In the genomic region with DNA sequence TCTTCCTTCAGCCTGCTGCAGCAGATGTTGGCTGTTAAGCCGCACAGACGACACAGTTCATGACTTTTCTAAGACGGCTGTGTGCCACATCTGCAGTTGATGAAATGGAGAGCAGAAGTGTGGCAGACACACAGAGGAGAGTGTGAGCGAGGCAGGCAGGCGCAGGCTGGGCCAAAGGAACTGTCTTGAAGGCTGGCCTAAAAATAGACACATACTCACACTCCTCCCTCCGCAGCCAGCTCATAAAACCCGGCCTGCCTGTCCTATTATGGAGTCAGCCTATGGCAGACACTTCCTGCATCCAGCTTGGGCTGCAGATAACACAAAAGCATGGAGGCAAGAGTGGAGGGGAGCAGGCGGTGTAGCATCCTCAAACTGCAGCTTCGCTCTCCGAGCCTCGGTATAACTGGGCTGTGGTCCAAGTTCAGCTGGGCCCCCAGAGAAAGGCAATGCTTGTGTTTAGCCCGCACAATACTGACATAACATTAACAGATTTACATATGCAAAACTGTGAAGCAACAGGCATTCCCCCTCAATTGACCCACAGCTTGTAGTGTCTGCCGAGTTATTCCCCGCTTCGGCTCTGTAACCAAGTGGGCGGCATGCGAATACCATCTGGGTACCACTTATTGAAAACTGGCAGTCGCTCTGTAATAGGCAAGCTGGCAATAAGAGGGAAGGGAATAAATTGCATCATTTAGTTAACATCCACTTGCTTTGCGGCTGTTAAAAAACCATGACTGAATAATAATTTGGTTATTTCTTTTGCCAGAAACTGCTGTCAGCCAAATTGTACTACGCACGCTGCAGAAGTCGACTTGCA, we compare ENCODE assay signal across 7 cellular contexts. TPM values are rescaled to one million over a fixed set of nuclear protein-coding genes. Genes with fewer than 3 reads are reported as not detected.
DNase-seq lines count a peak whose midpoint lies in the region; ATAC-seq, FAIRE-seq and TF ChIP-seq lines count a peak whose summit lies in the region.

No MANE protein-coding gene starts in this region.

- no peaks in the 10 kb centered on the region for H3K9me3 Mint-ChIP-seq in natural killer cell treated with Interleukin-12 subunit alpha and Interleukin-12 subunit beta and Interleukin-15 and Interleukin-18, amount 100 ng/mL, for 72 hours

- H3K4me3 ChIP-seq in SJSA1 (no peak overlapping the region), esophagus muscularis mucosa (peak overlapping the region; percentile 20 to 43 (median 41))

- H3K27me3 ChIP-seq in SJSA1 (replicated peaks) (no peaks in the 10 kb centered on the region), esophagus muscularis mucosa (no peaks in the 10 kb centered on the region)

- no peak for TF ChIP-seq CTCF in esophagus muscularis mucosa (IDR thresholded peaks at IDR 0.05)

- TF ChIP-seq POLR2A in esophagus muscularis mucosa (IDR thresholded peaks at IDR 0.05; ENCODE audit: low read depth) (no peak), GM12892 (IDR thresholded peaks at IDR 0.05; ENCODE audit: low read depth, low read length) (no peak)

- H3K4me1 ChIP-seq in SJSA1 (replicated peaks) (peaks cover 28% of the 10 kb centered on the region), esophagus muscularis mucosa (peaks cover 20 to 69% (median 56%) of the 10 kb centered on the region in 4 donors)

- no peak for TF ChIP-seq EP300 in esophagus muscularis mucosa (IDR thresholded peaks at IDR 0.05)

- H3K27me3 Mint-ChIP-seq in natural killer cell treated with Interleukin-12 subunit alpha and Interleukin-12 subunit beta and Interleukin-15 and Interleukin-18, amount 100 ng/mL, for 72 hours, result peaks cover 0 to 2% of the 10 kb centered on the region in 2 donors

- DNase-seq in SJSA1 (ENCODE audit: low read depth in 1 of 2, low spot score in 2 of 2) (peak; percentile 64 to 76), esophagus muscularis mucosa (ENCODE audit: extremely low spot score) (peak; percentile 96), SW480 (ENCODE audit: low spot score) (no peak), GM12892 (ENCODE audit: insufficient read length) (no peak)
- DNase-seq in natural killer cell treated with Interleukin-12 subunit alpha and Interleukin-12 subunit beta and Interleukin-15 and Interleukin-18, amount 100 ng/mL, for 72 hours (ENCODE audit: low spot score), result no peak

- peaks cover 8 to 10% of the 10 kb centered on the region in 2 donors for H3K4me1 Mint-ChIP-seq in natural killer cell treated with Interleukin-12 subunit alpha and Interleukin-12 subunit beta and Interleukin-15 and Interleukin-18, amount 100 ng/mL, for 72 hours (ENCODE audit: low read depth in 2 of 2)

- 19% methylated on average over 21 of the region's 22 CpGs for whole genome bisulfite sequencing in esophagus muscularis mucosa

- H3K9me3 ChIP-seq in SJSA1 (replicated peaks), result no peaks in the 10 kb centered on the region
- H3K9me3 ChIP-seq in esophagus muscularis mucosa, result no peaks in the 10 kb centered on the region

- peak overlapping the region in 1 of 2 donors; percentile 31 for H3K27ac Mint-ChIP-seq in natural killer cell treated with Interleukin-12 subunit alpha and Interleukin-12 subunit beta and Interleukin-15 and Interleukin-18, amount 100 ng/mL, for 72 hours

- no peaks in the 10 kb centered on the region for H3K36me3 Mint-ChIP-seq in natural killer cell treated with Interleukin-12 subunit alpha and Interleukin-12 subunit beta and Interleukin-15 and Interleukin-18, amount 100 ng/mL, for 72 hours

- peak overlapping the region; percentile 45 for H3K27ac ChIP-seq in SJSA1
- H3K27ac ChIP-seq in esophagus muscularis mucosa (replicated peaks in 1 of 4), result peak overlapping the region; percentile 78

- H3K4me3 Mint-ChIP-seq in natural killer cell treated with Interleukin-12 subunit alpha and Interleukin-12 subunit beta and Interleukin-15 and Interleukin-18, amount 100 ng/mL, for 72 hours, result peak overlapping the region; percentile 39

- intact Hi-C loops in esophagus muscularis mucosa (cut with DNase I), result loop anchor here (5.0 kb wide), 1 partner anchor 35 kb away; no protein-coding TSS in a partner anchor

- no peak for FAIRE-seq in GM12892 (lab: Jason Lieb, UNC)

- H3K36me3 ChIP-seq in SJSA1 (no peaks in the 10 kb centered on the region), esophagus muscularis mucosa (no peaks in the 10 kb centered on the region)

- peak; percentile 71 for ATAC-seq in GM19025 (IDR thresholded peaks at IDR 0.05; ENCODE audit: low read depth, unreplicated experiment)
- peak; percentile 74 for ATAC-seq in HG03159 (IDR thresholded peaks at IDR 0.05; ENCODE audit: unreplicated experiment)
- peak; percentile 72 to 84 for ATAC-seq in natural killer cell treated with Interleukin-12 subunit alpha and Interleukin-12 subunit beta and Interleukin-15 and Interleukin-18, amount 100 ng/mL, for 72 hours

RNA-seq across cellular contexts. Expression of gene FOXP1, which starts 40.8 kb away (rescaled TPM):
- total RNA-seq in SJSA1 (2014; rRNA removed; shearing (Covaris generic)), result 22.1 and 26.9 TPM in 2 replicates
- total RNA-seq in esophagus muscularis mucosa, result 100 to 1,000 TPM; 181 to 225 (median 205) TPM
- total RNA-seq in natural killer cell treated with Interleukin-12 subunit alpha and Interleukin-12 subunit beta and Interleukin-15 and Interleukin-18, amount 100 ng/mL, for 72 hours, result 10 to 100 TPM; 59.7 to 65.4 TPM
- polyA plus RNA-seq in GM12892 (2012; ENCODE audit: missing spikeins), result 1.2 TPM

Comparison
In these comparisons a context has a peak if more than half of its experiments do, and no peak if none do; other contexts are left out.
1. DNase-seq: peak in SJSA1 (2 of 2) and esophagus muscularis mucosa (single experiment); none in natural killer cell treated with Interleukin-12 subunit alpha and Interleukin-12 subunit beta and Interleukin-15 and Interleukin-18, amount 100 ng/mL, for 72 hours (single experiment), SW480 (single experiment) and GM12892 (single experiment).
2. Peak in every context shown above with its lines, with median percentiles within 50 percentile points of each other: ATAC-seq.